ENCODE assay signal across 8 cellular contexts in the genomic region with DNA sequence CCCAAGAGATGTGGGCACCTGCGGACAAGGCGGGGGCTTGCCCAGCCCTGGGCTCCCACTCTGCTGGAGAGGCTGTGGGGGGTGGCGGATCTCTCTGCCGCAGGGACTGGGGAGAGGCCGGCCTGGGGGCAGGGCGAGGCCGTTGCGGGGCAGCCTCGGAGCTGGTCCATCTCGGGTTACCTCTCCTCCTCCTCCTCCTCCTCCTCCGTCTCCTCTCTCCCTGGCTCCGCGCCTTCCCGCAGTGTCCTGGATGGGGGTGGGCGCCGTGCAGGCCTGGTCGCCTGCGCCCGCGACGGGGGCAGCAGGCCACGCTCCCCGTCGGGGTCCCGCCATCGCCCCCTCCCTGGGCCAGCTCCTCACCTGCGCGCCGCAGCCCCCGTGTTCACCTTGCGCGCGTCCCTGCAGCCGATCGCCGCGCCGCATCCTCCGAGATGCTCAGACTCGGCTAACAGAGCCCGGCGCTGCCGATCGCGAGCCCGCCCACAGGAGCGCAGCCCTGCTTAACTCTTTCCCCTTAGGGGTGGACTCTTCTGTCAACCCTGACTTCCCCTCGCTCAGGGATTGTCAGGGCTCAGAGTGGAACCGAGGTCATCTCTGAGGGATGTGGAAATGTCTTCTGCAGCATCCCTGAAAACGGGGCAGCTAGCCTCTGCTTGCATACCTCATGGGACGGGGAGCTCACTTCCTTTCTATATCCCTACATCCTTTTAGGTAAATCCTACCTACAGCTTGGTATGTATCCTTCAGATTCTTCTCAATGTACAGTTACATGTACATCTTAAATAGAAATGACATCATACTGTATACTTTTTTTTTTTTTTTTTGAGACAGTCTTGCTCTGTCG. TPM values are rescaled to one million over a fixed set of nuclear protein-coding genes. Genes with fewer than 3 reads are reported as not detected.
A peak's percentile ranks its signal among the peaks of the same experiment; 100 is the strongest.
DNase-seq lines count a peak whose midpoint lies in the region; ATAC-seq lines count a peak whose summit lies in the region.

A gene (minus strand): TSS at position 447 of the 844 bp plus-strand sequence. CDS start 2,293 bp downstream, outside the sequence.

- peak; percentile 69 for ATAC-seq in HG02678 (IDR thresholded peaks at IDR 0.05; ENCODE audit: unreplicated experiment)

- DNase-seq in SHP77 (lab: John Stamatoyannopoulos, UW) (peak; percentile 37 to 40), SHP77 treated with DMSO at 0.1 percent for 48 hours (lab: John Stamatoyannopoulos, UW) (no peak), NCI-H526 treated with DMSO at 0.1 percent for 48 hours (lab: John Stamatoyannopoulos, UW) (peak; percentile 22), fibroblast of gingiva (ENCODE audit: low read depth) (peak; percentile 38), occipital lobe (lab: John Stamatoyannopoulos, UW) (peak; percentile 38), DMS114 treated with DMSO at 0.1 percent for 48 hours (lab: John Stamatoyannopoulos, UW; ENCODE audit: unreplicated experiment) (no peak)
- DNase-seq in activated T-cell treated with anti-CD3 and anti-CD28 coated beads, Interleukin-2, amount 50 U/mL, for 48 hours, result peak; percentile 75 to 78

RNA-seq across cellular contexts. Expression of the gene that starts here (rescaled TPM):
- total RNA-seq in occipital lobe, result 4.1 TPM

Comparison
In these comparisons a context has a peak if more than half of its experiments do, and no peak if none do; other contexts are left out.
1. DNase-seq: peak in SHP77 (2 of 2), NCI-H526 treated with DMSO at 0.1 percent for 48 hours (single experiment), activated T-cell treated with anti-CD3 and anti-CD28 coated beads, Interleukin-2, amount 50 U/mL, for 48 hours (2 of 2), fibroblast of gingiva (single experiment) and occipital lobe (single experiment); none in SHP77 treated with DMSO at 0.1 percent for 48 hours (single experiment) and DMS114 treated with DMSO at 0.1 percent for 48 hours (single experiment).